ENCODE assay signal across 1 cellular context in genomic region chr22:37314315-37315046, GRCh38.
TF ChIP-seq lines count a peak whose summit lies in the region.

No MANE protein-coding gene starts in this region.

TF ChIP-seq in H1, 55 proteins besides CTCF, POLR2A, EP300 and RAD21 (continued from another document):
- no peak for TF ChIP-seq CEBPB (IDR thresholded peaks at IDR 0.05; ENCODE audit: low read depth, low read length)
- TF ChIP-seq ATF3 (IDR thresholded peaks at IDR 0.05; ENCODE audit: insufficient read depth, low read depth, low read length), result no peak
- TF ChIP-seq NRF1 (IDR thresholded peaks at IDR 0.05; ENCODE audit: low read depth, low read length), result no peak
- TF ChIP-seq SIRT6 (IDR thresholded peaks at IDR 0.05; ENCODE audit: low read length), result no peak
- no peak for TF ChIP-seq EZH2 (IDR thresholded peaks at IDR 0.05; ENCODE audit: low read depth, low read length, severe bottlenecking)
- TF ChIP-seq EGR1 (IDR thresholded peaks at IDR 0.05; ENCODE audit: borderline replicate concordance, low read depth, low read length), result no peak
- TF ChIP-seq E2F6 (IDR thresholded peaks at IDR 0.05), result no peak
